ENCODE assay signal across 8 cellular contexts in the genomic region with DNA sequence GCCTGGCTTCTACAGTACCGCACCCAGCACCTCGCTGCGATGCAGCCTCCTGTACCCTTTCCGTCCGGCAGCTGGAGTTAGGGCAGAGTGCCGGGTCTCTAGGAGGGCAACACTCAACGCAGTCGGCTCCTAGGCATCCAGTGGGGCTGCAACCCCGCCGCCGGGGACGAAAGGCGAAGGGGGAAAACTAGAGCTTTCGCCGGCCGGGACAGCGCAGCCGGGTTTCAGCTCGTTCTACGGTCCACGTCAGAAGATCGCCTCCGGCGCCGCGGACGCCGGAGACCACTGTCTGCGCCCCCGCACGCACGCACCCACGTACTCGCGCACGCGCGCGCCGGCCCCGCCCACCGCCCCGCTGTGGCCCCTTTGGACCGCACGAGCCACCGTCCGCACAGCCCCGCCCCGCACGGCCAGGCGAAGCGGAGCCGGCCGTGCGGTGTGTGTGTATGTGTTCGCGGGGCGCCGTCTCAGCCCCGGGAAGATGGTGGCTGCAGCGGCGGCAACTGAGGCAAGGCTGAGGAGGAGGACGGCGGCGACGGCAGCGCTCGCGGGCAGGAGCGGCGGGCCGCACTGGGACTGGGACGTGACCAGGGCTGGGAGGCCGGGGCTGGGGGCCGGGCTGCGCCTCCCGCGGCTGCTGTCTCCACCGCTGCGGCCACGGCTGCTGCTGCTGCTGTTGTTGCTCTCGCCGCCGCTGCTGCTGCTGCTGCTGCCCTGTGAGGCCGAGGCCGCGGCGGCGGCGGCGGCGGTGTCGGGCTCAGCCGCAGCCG. TPM values are rescaled to one million over a fixed set of nuclear protein-coding genes. Genes with fewer than 3 reads are reported as not detected.
DNase-seq lines count a peak whose midpoint lies in the region; ATAC-seq and TF ChIP-seq lines count a peak whose summit lies in the region.

ATRN (plus strand) TSS at position 392 of the 770 bp plus-strand sequence; CDS start at position 482, 90 bp downstream.

- TF ChIP-seq CTCF in GM13976 (IDR thresholded peaks at IDR 0.05; ENCODE audit: borderline replicate concordance, control extremely low read depth, extremely low read depth, insufficient read depth, missing control alignments) (no peak), psoas muscle (IDR thresholded peaks at IDR 0.05) (no peak)

- H3K4me3 ChIP-seq in psoas muscle: peak within 1 kb of the TSS; percentile 98

- H3K27ac ChIP-seq in psoas muscle: peak within 1 kb of the TSS; percentile 83

- no peaks in the 10 kb centered on the region for H3K9me3 ChIP-seq in psoas muscle

- 0% methylated on average over 50 to 95 of the region's 95 CpGs for WGBS in psoas muscle, 3 donors

- in situ Hi-C loops in GM13976 (cut with MboI; ENCODE audit: low sequenced_read_pairs, unreplicated experiment): no loop called here

- H3K4me1 ChIP-seq in psoas muscle: peaks cover 19% of the 10 kb centered on the region

- no peaks in the 10 kb centered on the region for H3K27me3 ChIP-seq in psoas muscle (ENCODE audit: insufficient read depth in 3 of 3, low read length in 2 of 3)

- DNase-seq in GM13976 (ENCODE audit: low spot score) (peak; percentile 98), NCI-H1417 treated with DMSO at 0.1 percent for 48 hours (lab: John Stamatoyannopoulos, UW) (peak; percentile 39), anterior cingulate cortex (lab: John Stamatoyannopoulos, UW) (peak in 57 of 58 donors; percentile 53 to 93 (median 82)), left ventricle myocardium superior (peak; percentile 97), psoas muscle (peak; percentile 95 to 96), ureter (ENCODE audit: low spot score) (peak; percentile 92)

- no peaks in the 10 kb centered on the region for H3K36me3 ChIP-seq in psoas muscle (ENCODE audit: insufficient read depth in 1 of 2, low read depth in 1 of 2)

- ATAC-seq in HG02759 (IDR thresholded peaks at IDR 0.05; ENCODE audit: unreplicated experiment) (peak; percentile 87), left ventricle myocardium superior (peak; percentile 99), psoas muscle (peak; percentile 99)

- intact Hi-C loops in T-helper 2 cell treated with Interferon-gamma antibody and Interleukin-4, amounts not matched to agents 100 ng/mL and 5 ng/mL, for 36 hours (cut with micrococcal nuclease): loop anchor here (2.0 to 5.0 kb wide), 3 partner anchors 49 to 999 kb away; partner anchors contain the start of gene SNRPB
- intact Hi-C loops in left ventricle myocardium superior (cut with micrococcal nuclease) (no loop called here), psoas muscle (cut with DNase I) (loop anchor here (5.0 kb wide), 1 partner anchor 64 kb away; the partner anchor contains the start of gene DNAAF9 (in 2 of the 2))

RNA-seq across cellular contexts. Expression of gene ATRN, which starts in this region (rescaled TPM):
- 9.0 and 10.3 TPM in 2 replicates for total RNA-seq in T-helper 2 cell treated with Interferon-gamma antibody and Interleukin-4, amounts not matched to agents 100 ng/mL and 5 ng/mL, for 36 hours
- total RNA-seq in left ventricle myocardium superior (34.3 TPM), psoas muscle (10 to 100 TPM; 14.7 to 18.6 (median 16.8) TPM), ureter (42.2 TPM)
- polyA plus RNA-seq in psoas muscle: 1 to 10 TPM; 3.9 to 7.6 (median 5.4) TPM

Comparison
In these comparisons a context has a peak if more than half of its experiments do, and no peak if none do; other contexts are left out.
1. Peak in every context shown above with its lines: DNase-seq, ATAC-seq, H3K4me3 ChIP-seq and H3K27ac ChIP-seq.
2. DNase-seq: peak in every context shown above with its lines; median percentile 98 in GM13976; 97 in left ventricle myocardium superior; 96 in psoas muscle; 92 in ureter; 82 in anterior cingulate cortex; 39 in NCI-H1417 treated with DMSO at 0.1 percent for 48 hours.